In the genomic region with DNA sequence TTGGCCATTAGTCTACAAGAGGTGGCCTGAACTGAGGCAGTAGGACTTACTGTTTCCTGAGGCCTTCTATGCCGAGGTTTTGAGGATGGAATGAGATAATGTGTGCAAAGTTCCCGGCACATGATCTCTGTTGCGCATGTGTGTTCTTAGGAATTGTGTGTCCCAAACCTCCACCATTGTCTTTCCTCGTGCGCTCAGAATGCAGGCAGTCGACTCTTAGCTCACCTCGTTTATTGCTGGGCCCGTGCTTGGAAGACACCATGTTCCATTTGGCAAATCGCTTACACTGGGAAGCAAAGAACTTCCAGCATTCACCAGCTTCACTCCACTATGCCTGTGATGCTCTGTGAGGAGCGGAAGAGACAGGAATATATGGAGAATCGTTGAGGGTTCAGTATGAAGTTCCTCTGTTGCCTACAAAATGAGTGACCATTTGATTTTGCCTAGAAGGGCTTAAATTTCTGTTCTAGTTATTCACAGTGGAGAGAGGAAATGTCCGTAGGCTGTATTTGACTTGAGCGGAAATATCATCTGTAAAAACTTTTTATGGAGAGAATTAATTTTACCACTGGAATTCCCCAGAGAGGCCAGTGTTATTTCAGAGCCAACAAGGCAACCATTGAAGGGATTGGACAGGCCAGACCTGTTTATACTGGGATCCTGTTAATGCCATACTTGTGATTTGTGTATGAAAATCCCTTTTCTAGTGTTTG, we compare ENCODE assay signal across 11 cellular contexts.
DNase-seq lines count a peak whose midpoint lies in the region; ATAC-seq and TF ChIP-seq lines count a peak whose summit lies in the region.
"Had no signal": no experiment of that assay in that cellular context is flagged by ENCODE, and none has a peak within 500 bp of the region (broad histone marks: within the 10 kb centered on the region; RNA-seq: fewer than 3 reads in every experiment).

No MANE protein-coding gene starts in this region.

- H3K4me2 ChIP-seq in GM23338: no peak overlapping the region

- H3K9me3 ChIP-seq in skeletal muscle tissue (ENCODE audit: control insufficient read depth in 3 of 3, low read length in 3 of 3): no peaks in the 10 kb centered on the region
- H3K9me3 ChIP-seq: neutrophil had no signal

- ATAC-seq in GM23338 (no peak), GM18868 (IDR thresholded peaks at IDR 0.05; ENCODE audit: unreplicated experiment) (no peak), HG02840 (IDR thresholded peaks at IDR 0.05; ENCODE audit: low FRiP score, unreplicated experiment) (no peak)
- no peak for ATAC-seq in stimulated activated naive CD8-positive, alpha-beta T cell treated with anti-CD3 and anti-CD28 coated beads, Interleukin-15, Interleukin-2, amounts not matched to agents 100 U/mL and 50 U/mL, for 24 hours
- ATAC-seq: HCT116 had no signal

- no peak overlapping the region for H3K9ac ChIP-seq in skeletal muscle tissue (ENCODE audit: low read depth in 1 of 3, low read length in 3 of 3)

- H3K27me3 ChIP-seq in GM23338 (ENCODE audit: insufficient read depth): no peaks in the 10 kb centered on the region
- H3K27me3 ChIP-seq in skeletal muscle tissue (ENCODE audit: control insufficient read depth in 3 of 3, insufficient read depth in 3 of 3, low read length in 3 of 3): no peaks in the 10 kb centered on the region
- H3K27me3 ChIP-seq: neutrophil had no signal

- H3K79me2 ChIP-seq in GM23338 (replicated peaks; ENCODE audit: insufficient read depth): no peaks in the 10 kb centered on the region

- H3K9me3 Mint-ChIP-seq in GM23338: no peaks in the 10 kb centered on the region

- H2AFZ ChIP-seq in GM23338: no peak overlapping the region

- H3K4me3 ChIP-seq in GM23338 (no peak overlapping the region), fibroblast of villous mesenchyme (ENCODE audit: low read depth, low read length) (no peak overlapping the region), skeletal muscle tissue (ENCODE audit: low read length in 3 of 3) (no peak overlapping the region)

- H3F3A ChIP-seq in GM23338 (replicated peaks; ENCODE audit: low read depth): no peaks in the 10 kb centered on the region; the same call in 1 of the 2 replicates

- H3K36me3 ChIP-seq in GM23338 (ENCODE audit: insufficient read depth) (peaks cover 3% of the 10 kb centered on the region; the same call in 1 of the 2 replicates), skeletal muscle tissue (ENCODE audit: control insufficient read depth in 3 of 3, insufficient read depth in 3 of 3, low read length in 3 of 3) (peaks cover 0 to 2% (median 0%) of the 10 kb centered on the region in 3 donors)
- H3K36me3 ChIP-seq: neutrophil had no signal

- DNase-seq in GM23338 (ENCODE audit: low spot score) (no peak), fibroblast of villous mesenchyme (ENCODE audit: low read depth) (peak; percentile 87)
- DNase-seq in stimulated activated naive CD8-positive, alpha-beta T cell treated with anti-CD3 and anti-CD28 coated beads, Interleukin-15, Interleukin-2, amounts not matched to agents 100 U/mL and 50 U/mL, for 24 hours: no peak
- DNase-seq: activated effector memory CD4-positive, alpha-beta T cell treated with anti-CD3 and anti-CD28 coated beads, Interleukin-2, amount 50 U/mL, for 16 hours; NCI-H1436 treated with DMSO at 0.1 percent for 48 hours had no signal

- peak overlapping the region; percentile 52 for H3K27ac ChIP-seq in GM23338 (ENCODE audit: low read depth)
- H3K27ac ChIP-seq in VCaP: peak overlapping the region; percentile 96
- peak overlapping the region; percentile 28 for H3K27ac ChIP-seq in skeletal muscle tissue (ENCODE audit: low read depth, low read length)
- H3K27ac ChIP-seq: neutrophil had no signal

- H3K36me3 Mint-ChIP-seq in GM23338 (ENCODE audit: low read depth): peaks cover 8% of the 10 kb centered on the region; the same call in 2 of the 3 replicates

- peak overlapping the region; percentile 57; the same call in 1 of the 2 replicates for H3K27ac Mint-ChIP-seq in GM23338

- peaks cover 8% of the 10 kb centered on the region for H3K27me3 Mint-ChIP-seq in GM23338 (ENCODE audit: insufficient read depth, low read depth, poor library complexity)

- H3K4me1 Mint-ChIP-seq in GM23338: peaks cover 27% of the 10 kb centered on the region

- no peaks in the 10 kb centered on the region for H3K9me2 ChIP-seq in GM23338 (ENCODE audit: insufficient read depth)

- no peak overlapping the region for H3K4me3 Mint-ChIP-seq in GM23338

- TF ChIP-seq CTCF in GM23338 (conservative IDR thresholded peaks at IDR 0.05; ENCODE audit: low read depth in 2 of 2): no peak
- TF ChIP-seq CTCF in VCaP (conservative IDR thresholded peaks at IDR 0.05): no peak
- TF ChIP-seq CTCF in fibroblast of villous mesenchyme (IDR thresholded peaks at IDR 0.05; ENCODE audit: insufficient read depth, low read depth, low read length): no peak

- H4K20me1 ChIP-seq in GM23338 (replicated peaks; ENCODE audit: insufficient read depth): no peaks in the 10 kb centered on the region

- peaks cover 32% of the 10 kb centered on the region for H3K4me1 ChIP-seq in GM23338 (ENCODE audit: insufficient read depth)
- H3K4me1 ChIP-seq in skeletal muscle tissue (ENCODE audit: control insufficient read depth in 3 of 3, insufficient read depth in 3 of 3, low read length in 3 of 3): peaks cover 8 to 11% (median 10%) of the 10 kb centered on the region in 3 donors

TF ChIP-seq in GM23338, 12 proteins besides CTCF, POLR2A, EP300 and RAD21 (continues in another document):
- TF ChIP-seq STAT1 (IDR thresholded peaks at IDR 0.05; ENCODE audit: unreplicated experiment) (no peak), ZNF114 (CRISPR knock-in tag; IDR thresholded peaks at IDR 0.05) (no peak), EZH2phosphoT487 (IDR thresholded peaks at IDR 0.05; ENCODE audit: unreplicated experiment) (no peak), JUNB (IDR thresholded peaks at IDR 0.05; ENCODE audit: unreplicated experiment) (no peak), ZNF331 (CRISPR knock-in tag; IDR thresholded peaks at IDR 0.05; ENCODE audit: low read depth) (no peak), EZH2 (IDR thresholded peaks at IDR 0.05; ENCODE audit: low read depth, unreplicated experiment) (no peak), POLR2AphosphoS5 (IDR thresholded peaks at IDR 0.05; ENCODE audit: low read depth) (no peak)
- TF ChIP-seq, protein P1, sequence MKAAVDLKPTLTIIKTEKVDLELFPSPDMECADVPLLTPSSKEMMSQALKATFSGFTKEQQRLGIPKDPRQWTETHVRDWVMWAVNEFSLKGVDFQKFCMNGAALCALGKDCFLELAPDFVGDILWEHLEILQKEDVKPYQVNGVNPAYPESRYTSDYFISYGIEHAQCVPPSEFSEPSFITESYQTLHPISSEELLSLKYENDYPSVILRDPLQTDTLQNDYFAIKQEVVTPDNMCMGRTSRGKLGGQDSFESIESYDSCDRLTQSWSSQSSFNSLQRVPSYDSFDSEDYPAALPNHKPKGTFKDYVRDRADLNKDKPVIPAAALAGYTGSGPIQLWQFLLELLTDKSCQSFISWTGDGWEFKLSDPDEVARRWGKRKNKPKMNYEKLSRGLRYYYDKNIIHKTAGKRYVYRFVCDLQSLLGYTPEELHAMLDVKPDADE (IDR thresholded peaks at IDR 0.05): no peak
- TF ChIP-seq, protein P2, sequence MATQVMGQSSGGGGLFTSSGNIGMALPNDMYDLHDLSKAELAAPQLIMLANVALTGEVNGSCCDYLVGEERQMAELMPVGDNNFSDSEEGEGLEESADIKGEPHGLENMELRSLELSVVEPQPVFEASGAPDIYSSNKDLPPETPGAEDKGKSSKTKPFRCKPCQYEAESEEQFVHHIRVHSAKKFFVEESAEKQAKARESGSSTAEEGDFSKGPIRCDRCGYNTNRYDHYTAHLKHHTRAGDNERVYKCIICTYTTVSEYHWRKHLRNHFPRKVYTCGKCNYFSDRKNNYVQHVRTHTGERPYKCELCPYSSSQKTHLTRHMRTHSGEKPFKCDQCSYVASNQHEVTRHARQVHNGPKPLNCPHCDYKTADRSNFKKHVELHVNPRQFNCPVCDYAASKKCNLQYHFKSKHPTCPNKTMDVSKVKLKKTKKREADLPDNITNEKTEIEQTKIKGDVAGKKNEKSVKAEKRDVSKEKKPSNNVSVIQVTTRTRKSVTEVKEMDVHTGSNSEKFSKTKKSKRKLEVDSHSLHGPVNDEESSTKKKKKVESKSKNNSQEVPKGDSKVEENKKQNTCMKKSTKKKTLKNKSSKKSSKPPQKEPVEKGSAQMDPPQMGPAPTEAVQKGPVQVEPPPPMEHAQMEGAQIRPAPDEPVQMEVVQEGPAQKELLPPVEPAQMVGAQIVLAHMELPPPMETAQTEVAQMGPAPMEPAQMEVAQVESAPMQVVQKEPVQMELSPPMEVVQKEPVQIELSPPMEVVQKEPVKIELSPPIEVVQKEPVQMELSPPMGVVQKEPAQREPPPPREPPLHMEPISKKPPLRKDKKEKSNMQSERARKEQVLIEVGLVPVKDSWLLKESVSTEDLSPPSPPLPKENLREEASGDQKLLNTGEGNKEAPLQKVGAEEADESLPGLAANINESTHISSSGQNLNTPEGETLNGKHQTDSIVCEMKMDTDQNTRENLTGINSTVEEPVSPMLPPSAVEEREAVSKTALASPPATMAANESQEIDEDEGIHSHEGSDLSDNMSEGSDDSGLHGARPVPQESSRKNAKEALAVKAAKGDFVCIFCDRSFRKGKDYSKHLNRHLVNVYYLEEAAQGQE (IDR thresholded peaks at IDR 0.05; ENCODE audit: unreplicated experiment): no peak

Comparison
In these comparisons a context has a peak if more than half of its experiments do, and no peak if none do; other contexts are left out.
1. H3K27ac ChIP-seq: peak in every context shown above with its lines; median percentile 96 in VCaP; 52 in GM23338; 28 in skeletal muscle tissue.